ENCODE assay signal across 8 cellular contexts in genomic region chr5:157253547-157253946, GRCh38. TPM values are rescaled to one million over a fixed set of nuclear protein-coding genes. Genes with fewer than 3 reads are reported as not detected.
DNase-seq lines count a peak whose midpoint lies in the region; ATAC-seq, FAIRE-seq and TF ChIP-seq lines count a peak whose summit lies in the region.

No MANE protein-coding gene starts in this region.

- H3K4me3 ChIP-seq in lower lobe of right lung, result no peak overlapping the region

- no peak overlapping the region for H3K27ac ChIP-seq in lower lobe of right lung

- intact Hi-C loops in lower lobe of right lung (cut with DNase I), result no loop called here

- ATAC-seq in HG03457 (IDR thresholded peaks at IDR 0.05; ENCODE audit: unreplicated experiment) (peak; percentile 36), lower lobe of right lung (peak; percentile 85 to 91)

- H3K27me3 ChIP-seq in lower lobe of right lung (ENCODE audit: low read depth), result no peaks in the 10 kb centered on the region

- TF ChIP-seq CTCF in GM20000 (IDR thresholded peaks at IDR 0.05; ENCODE audit: extremely low read depth, missing control alignments) (peak; percentile 89), lower lobe of right lung (IDR thresholded peaks at IDR 0.05) (peak; percentile 83)

- no peaks in the 10 kb centered on the region for H3K36me3 ChIP-seq in lower lobe of right lung

- DNase-seq in NCI-H345 (lab: John Stamatoyannopoulos, UW) (peak; percentile 41), NCI-H345 treated with DMSO at 0.1 percent for 48 hours (lab: John Stamatoyannopoulos, UW; ENCODE audit: unreplicated experiment) (no peak), GM20000 (ENCODE audit: low spot score) (peak; percentile 65), RKO (ENCODE audit: low spot score) (peak; percentile 53), dermis blood vessel endothelial cell (peak; percentile 60), lower lobe of right lung (no peak), urothelium cell line (ENCODE audit: low spot score) (peak; percentile 73)

- FAIRE-seq in urothelium cell line (lab: Jason Lieb, UNC), result no peak

- peaks cover 6% of the 10 kb centered on the region for H3K4me1 ChIP-seq in lower lobe of right lung

- no peaks in the 10 kb centered on the region for H3K9me3 ChIP-seq in lower lobe of right lung

RNA-seq across cellular contexts. Expression of gene CYFIP2, which starts 12.4 kb away (rescaled TPM):
- 11.7 and 12.6 TPM in 2 replicates for total RNA-seq in dermis blood vessel endothelial cell
- total RNA-seq in lower lobe of right lung, result 36.6 TPM

Comparison
In these comparisons a context has a peak if more than half of its experiments do, and no peak if none do; other contexts are left out.
1. DNase-seq: peak in NCI-H345 (single experiment), GM20000 (single experiment), RKO (single experiment), dermis blood vessel endothelial cell (single experiment) and urothelium cell line (single experiment); none in NCI-H345 treated with DMSO at 0.1 percent for 48 hours (single experiment) and lower lobe of right lung (single experiment).